ENCODE assay signal across 8 cellular contexts in genomic region chr2:127106998-127107621, GRCh38. TPM values are rescaled to one million over a fixed set of nuclear protein-coding genes. Genes with fewer than 3 reads are reported as not detected.
DNase-seq lines count a peak whose midpoint lies in the region; ATAC-seq and TF ChIP-seq lines count a peak whose summit lies in the region.

Gene BIN1 (minus strand): TSS chr2:127107154. CDS start chr2:127106943, 211 bp downstream.

- H3K4ac ChIP-seq in H9 (ENCODE audit: low read depth, low read length): no peak within 1 kb of the TSS

- H3K4me3 ChIP-seq in left ventricle myocardium inferior: peak within 1 kb of the TSS; percentile 87
- H3K4me3 ChIP-seq in upper lobe of right lung: peak within 1 kb of the TSS; percentile 90

- H3K4me1 Mint-ChIP-seq in H9 (peaks cover 24 to 26% of the 10 kb centered on the region in 2 experiments), progenitor cell of endocrine pancreas (ENCODE audit: low read depth) (peaks cover 31% of the 10 kb centered on the region)

- no peak within 1 kb of the TSS for H3K23ac ChIP-seq in H9 (ENCODE audit: insufficient read length, low read depth, low read length)

- intact Hi-C loops in T-helper 1 cell treated with Interleukin-12 subunit alpha and Interleukin-12 subunit beta and Interleukin-4 antibody, amounts not matched to agents 30 ng/mL and 1 ng/mL, for 36 hours (cut with micrococcal nuclease): loop anchor here (1.0 to 5.0 kb wide), 7 partner anchors 23 to 450 kb away; partner anchors contain the start of genes GYPC, IWS1 and MAP3K2
- intact Hi-C loops in left ventricle myocardium inferior (cut with micrococcal nuclease) (no loop called here), upper lobe of right lung (cut with DNase I) (loop anchor here (5.0 kb wide), 1 partner anchor 40 kb away; no protein-coding TSS in a partner anchor)

- H3K9me3 Mint-ChIP-seq in H9 (no peaks in the 10 kb centered on the region; a peak in 1 of 5 replicates), progenitor cell of endocrine pancreas (ENCODE audit: low read depth) (no peaks in the 10 kb centered on the region)

- no peaks in the 10 kb centered on the region for H3K27me3 ChIP-seq in H9 (ENCODE audit: insufficient read depth, low read length)
- no peaks in the 10 kb centered on the region for H3K27me3 ChIP-seq in left ventricle myocardium inferior (ENCODE audit: low read depth)
- no peaks in the 10 kb centered on the region for H3K27me3 ChIP-seq in upper lobe of right lung

- H3K9me3 ChIP-seq in H9 (ENCODE audit: control insufficient read depth, low read depth, low read length): no peaks in the 10 kb centered on the region
- H3K9me3 ChIP-seq in left ventricle myocardium inferior (replicated peaks): no peaks in the 10 kb centered on the region
- H3K9me3 ChIP-seq in upper lobe of right lung: no peaks in the 10 kb centered on the region

- H3K27ac ChIP-seq in H9 (ENCODE audit: insufficient read length, low read depth, low read length) (no peak within 1 kb of the TSS), left ventricle myocardium inferior (replicated peaks) (peak within 1 kb of the TSS; percentile 84), upper lobe of right lung (peak within 1 kb of the TSS; percentile 71)

- H3K36me3 Mint-ChIP-seq in H9 (ENCODE audit: insufficient read depth in 1 of 3, low read depth in 3 of 3) (peaks cover 0 to 3% (median 0%) of the 10 kb centered on the region in 3 experiments; a peak in 1 of 7 replicates), progenitor cell of endocrine pancreas (ENCODE audit: insufficient read depth) (no peaks in the 10 kb centered on the region)

- H3K79me2 ChIP-seq in H9 (ENCODE audit: insufficient read depth, low read length): no peaks in the 10 kb centered on the region; the same call in 1 of the 2 replicates

- no peak within 1 kb of the TSS for H4K91ac ChIP-seq in H9 (ENCODE audit: insufficient read length, low read depth, low read length)

- H3K4me1 ChIP-seq in H9 (ENCODE audit: insufficient read depth, low read length) (peaks cover 4% of the 10 kb centered on the region; the same call in 1 of the 2 replicates), left ventricle myocardium inferior (peaks cover 49% of the 10 kb centered on the region), upper lobe of right lung (peaks cover 4% of the 10 kb centered on the region)

- no peak within 1 kb of the TSS for H2BK20ac ChIP-seq in H9 (ENCODE audit: low read depth, low read length, poor library complexity, severe bottlenecking)

- no peak within 1 kb of the TSS for H3K18ac ChIP-seq in H9 (ENCODE audit: insufficient read length, low read depth, low read length)

- H2BK12ac ChIP-seq in H9 (ENCODE audit: insufficient read length, low read depth, low read length): no peak within 1 kb of the TSS

- H3K36me3 ChIP-seq in left ventricle myocardium inferior (no peaks in the 10 kb centered on the region), upper lobe of right lung (no peaks in the 10 kb centered on the region)

- peaks cover 17% of the 10 kb centered on the region for H3K23me2 ChIP-seq in H9 (ENCODE audit: insufficient read length, low read depth, low read length, poor library complexity, severe bottlenecking)

- peak; percentile 96 for DNase-seq in GM03348 (ENCODE audit: low spot score)
- DNase-seq in H9: peak; percentile 92
- DNase-seq in M059J (ENCODE audit: low read depth): peak; percentile 92
- DNase-seq in amygdala (lab: John Stamatoyannopoulos, UW): peak; percentile 26 to 97 (median 90)
- peak; percentile 90 for DNase-seq in left ventricle myocardium inferior
- peak; percentile 80 for DNase-seq in progenitor cell of endocrine pancreas (ENCODE audit: low spot score, unreplicated experiment)
- DNase-seq in upper lobe of right lung: peak; percentile 96

- WGBS in H9 (ENCODE audit: extremely low coverage, insufficient read length, low lambda C conversion rate): no CpG with 5 or more reads among the region's 77 CpGs

- H2BK120ac ChIP-seq in H9 (ENCODE audit: low read depth, low read length, poor library complexity, severe bottlenecking): no peak within 1 kb of the TSS

- no peak within 1 kb of the TSS for H2BK15ac ChIP-seq in H9 (ENCODE audit: low read depth, low read length)

- peak within 1 kb of the TSS; percentile 69 to 87 for H3K4me3 Mint-ChIP-seq in H9
- H3K4me3 Mint-ChIP-seq in progenitor cell of endocrine pancreas (ENCODE audit: low read depth): peak within 1 kb of the TSS; percentile 83

- H3K27me3 Mint-ChIP-seq in H9 (ENCODE audit: low read depth) (peaks cover 16% of the 10 kb centered on the region), progenitor cell of endocrine pancreas (peaks cover 2% of the 10 kb centered on the region)

- no peak within 1 kb of the TSS for H3K9ac ChIP-seq in H9 (ENCODE audit: extremely low read depth, insufficient read length, low read length)

- H3K27ac Mint-ChIP-seq in H9 (no peak within 1 kb of the TSS), progenitor cell of endocrine pancreas (peak within 1 kb of the TSS; percentile 92)

- H2BK5ac ChIP-seq in H9 (ENCODE audit: insufficient read length, low read length): no peak within 1 kb of the TSS

- no peak within 1 kb of the TSS for H2AFZ ChIP-seq in H9 (ENCODE audit: low read length)

- no peak within 1 kb of the TSS for H3T11ph ChIP-seq in H9 (ENCODE audit: low read length)

- no peaks in the 10 kb centered on the region for H4K20me1 ChIP-seq in H9 (ENCODE audit: control insufficient read depth, insufficient read depth, insufficient read length)

- TF ChIP-seq CTCF in H9 (conservative IDR thresholded peaks at IDR 0.05) (no peak), left ventricle myocardium inferior (IDR thresholded peaks at IDR 0.05; ENCODE audit: borderline replicate concordance) (no peak), progenitor cell of endocrine pancreas (IDR thresholded peaks at IDR 0.05; ENCODE audit: unreplicated experiment) (no peak), upper lobe of right lung (IDR thresholded peaks at IDR 0.05) (no peak)

- H3K4me2 ChIP-seq in H9 (ENCODE audit: insufficient read depth, insufficient read length, low read length): peak within 1 kb of the TSS; percentile 71

- H3K56ac ChIP-seq in H9 (ENCODE audit: insufficient read length, low read depth, low read length): no peak within 1 kb of the TSS

- H3K14ac ChIP-seq in H9 (ENCODE audit: insufficient read depth, low read length): no peak within 1 kb of the TSS; the same call in 1 of the 2 replicates

- ATAC-seq in upper lobe of right lung: peak; percentile 92

- H4K8ac ChIP-seq in H9 (replicated peaks; ENCODE audit: insufficient read length, low read depth, low read length): no peak within 1 kb of the TSS

- H2AK5ac ChIP-seq in H9 (ENCODE audit: insufficient read length, low read length): no peak within 1 kb of the TSS

- H4K5ac ChIP-seq in H9 (ENCODE audit: insufficient read length, low read depth, low read length): no peak within 1 kb of the TSS

- H3K79me1 ChIP-seq in H9 (ENCODE audit: insufficient read depth, low read depth, low read length, poor library complexity, severe bottlenecking): no peaks in the 10 kb centered on the region

RNA-seq across cellular contexts. Expression of gene BIN1, which starts in this region (rescaled TPM):
- total RNA-seq in H9 (2021) (30.0 and 32.0 TPM in 2 replicates), left ventricle myocardium inferior (15.8 TPM), progenitor cell of endocrine pancreas (65.5 and 66.0 TPM in 2 replicates), upper lobe of right lung (33.4 TPM)
- total RNA-seq in M059J (2014; rRNA removed; shearing (Covaris generic)): 36.3 and 51.1 TPM in 2 replicates
- total RNA-seq in T-helper 1 cell treated with Interleukin-12 subunit alpha and Interleukin-12 subunit beta and Interleukin-4 antibody, amounts not matched to agents 30 ng/mL and 1 ng/mL, for 36 hours: 105 and 107 TPM in 2 replicates
